Comparison of ENCODE assay signal across 8 cellular contexts in genomic region chr15:31080618-31081017, GRCh38. TPM values are rescaled to one million over a fixed set of nuclear protein-coding genes. Genes with fewer than 3 reads are reported as not detected.
A peak's percentile ranks its signal among the peaks of the same experiment; 100 is the strongest.
DNase-seq lines count a peak whose midpoint lies in the region; ATAC-seq and TF ChIP-seq lines count a peak whose summit lies in the region.

No MANE protein-coding gene starts in this region.

- intact Hi-C loops in breast epithelium (cut with DNase I; ENCODE audit: low total_unique reads) = no loop called here

- no peak for TF ChIP-seq POLR2A in breast epithelium (IDR thresholded peaks at IDR 0.05)

- H3K27me3 ChIP-seq in breast epithelium = no peaks in the 10 kb centered on the region

- H3K4me3 ChIP-seq in breast epithelium (peak overlapping the region; percentile 0 to 49 (median 25)), foreskin fibroblast (ENCODE audit: low read depth in 1 of 2, low read length in 2 of 2) (no peak overlapping the region)

- no peak overlapping the region for H3K27ac ChIP-seq in breast epithelium

- ATAC-seq in left lobe of liver = peak; percentile 90

- no peaks in the 10 kb centered on the region for H3K9me3 ChIP-seq in breast epithelium

- TF ChIP-seq CTCF in breast epithelium (IDR thresholded peaks at IDR 0.05) = no peak
- no peak for TF ChIP-seq CTCF in foreskin fibroblast (IDR thresholded peaks at IDR 0.05; ENCODE audit: low read depth, low read length)

- no peaks in the 10 kb centered on the region for H3K36me3 ChIP-seq in breast epithelium

- no peaks in the 10 kb centered on the region for H3K4me1 ChIP-seq in breast epithelium

- peak; percentile 44 for DNase-seq in COLO829 (ENCODE audit: low spot score)
- peak; percentile 3 for DNase-seq in OCI-M1 (lab: John Stamatoyannopoulos, UW)
- DNase-seq in breast epithelium (ENCODE audit: low spot score in 2 of 2) = no peak
- peak; percentile 84 for DNase-seq in left lobe of liver (ENCODE audit: low spot score)
- DNase-seq in stimulated activated CD8-positive, alpha-beta memory T cell treated with anti-CD3 and anti-CD28 coated beads, Interleukin-4, amount 100 ng/mL, for 48 hours = peak; percentile 52
- no peak for DNase-seq in foreskin fibroblast
- no peak for DNase-seq in DMS79 (lab: John Stamatoyannopoulos, UW)
- no peak for DNase-seq in glomerular visceral epithelial cell (ENCODE audit: extremely low spot score)

RNA-seq across cellular contexts. Expression of gene TRPM1, which starts 20.9 kb away (rescaled TPM):
- total RNA-seq in breast epithelium = not detected
- total RNA-seq in left lobe of liver = 0.10 TPM

Comparison
In these comparisons a context has a peak if more than half of its experiments do, and no peak if none do; other contexts are left out.
1. DNase-seq: peak in COLO829 (single experiment), OCI-M1 (single experiment), left lobe of liver (single experiment) and stimulated activated CD8-positive, alpha-beta memory T cell treated with anti-CD3 and anti-CD28 coated beads, Interleukin-4, amount 100 ng/mL, for 48 hours (single experiment); none in breast epithelium (0 of 2), foreskin fibroblast (0 of 2), DMS79 (single experiment) and glomerular visceral epithelial cell (single experiment).
2. H3K4me3 ChIP-seq: peak in breast epithelium (3 of 3); none in foreskin fibroblast (0 of 2).